In genomic region chr1:109995536-109995935, GRCh38 we compare ENCODE assay signal across 21 cellular contexts. TPM values are rescaled to one million over a fixed set of nuclear protein-coding genes. Genes with fewer than 3 reads are reported as not detected.
A peak's percentile ranks its signal among the peaks of the same experiment; 100 is the strongest.
DNase-seq lines count a peak whose midpoint lies in the region; ATAC-seq and TF ChIP-seq lines count a peak whose summit lies in the region.
"Had no signal": no experiment of that assay in that cellular context is flagged by ENCODE, and none has a peak within 500 bp of the region (broad histone marks: within the 10 kb centered on the region; RNA-seq: fewer than 3 reads in every experiment).

No MANE protein-coding gene starts in this region.

- H3K4me3 ChIP-seq in dorsolateral prefrontal cortex (peak overlapping the region in 1 of 59 donors; percentile 9), mucosa of descending colon (no peak overlapping the region), subcutaneous abdominal adipose tissue (ENCODE audit: low read depth in 1 of 5, low read length in 5 of 5) (no peak overlapping the region), OCI-LY7 (ENCODE audit: low read depth, low read length, poor library complexity, severe bottlenecking) (no peak overlapping the region)
- H3K4me3 ChIP-seq: SJSA1, upper lobe of left lung had no signal

- no peaks in the 10 kb centered on the region for H3K9me2 ChIP-seq in OCI-LY7 (ENCODE audit: insufficient read depth, low read length)

- no peak overlapping the region for H3K9ac ChIP-seq in subcutaneous abdominal adipose tissue (ENCODE audit: low read length in 5 of 5)

- TF ChIP-seq CTCF in dorsolateral prefrontal cortex (IDR thresholded peaks at IDR 0.05 in 54 of 56, conservative IDR thresholded peaks at IDR 0.05 in 2 of 56; ENCODE audit: low read depth in 1 of 56, partially characterized antibody in 56 of 56) (no peak), mucosa of descending colon (IDR thresholded peaks at IDR 0.05) (no peak), OCI-LY7 (conservative IDR thresholded peaks at IDR 0.05; ENCODE audit: low read length) (no peak)

- POLR2A ChIA-PET in OCI-LY7 (lab: Charles Lee): no interaction called here

- H3K4me1 ChIP-seq in mucosa of descending colon (ENCODE audit: low read depth) (peaks cover 33% of the 10 kb centered on the region), subcutaneous abdominal adipose tissue (ENCODE audit: control insufficient read depth in 5 of 5, insufficient read depth in 5 of 5, low read length in 5 of 5) (peaks cover 0 to 57% (median 39%) of the 10 kb centered on the region in 5 donors), OCI-LY7 (ENCODE audit: insufficient read depth, low read length, poor library complexity, severe bottlenecking) (peaks cover 4% of the 10 kb centered on the region)

- H3K9me3 ChIP-seq in mucosa of descending colon (no peaks in the 10 kb centered on the region), subcutaneous abdominal adipose tissue (ENCODE audit: control insufficient read depth in 5 of 5, low read length in 5 of 5) (no peaks in the 10 kb centered on the region), OCI-LY7 (ENCODE audit: low read length) (no peaks in the 10 kb centered on the region)
- H3K9me3 ChIP-seq: SJSA1, upper lobe of left lung had no signal

- H3K79me2 ChIP-seq in OCI-LY7 (ENCODE audit: insufficient read depth, low read depth, low read length): peaks cover 3% of the 10 kb centered on the region; the same call in 1 of the 2 replicates

- H3K27me3 ChIP-seq in dorsolateral prefrontal cortex (no peaks in the 10 kb centered on the region), subcutaneous abdominal adipose tissue (ENCODE audit: control insufficient read depth in 5 of 5, insufficient read depth in 4 of 5, low read length in 5 of 5) (no peaks in the 10 kb centered on the region)
- H3K27me3 ChIP-seq: SJSA1, upper lobe of left lung had no signal

- H4K20me1 ChIP-seq in OCI-LY7 (ENCODE audit: insufficient read depth, low read length): no peaks in the 10 kb centered on the region

- ATAC-seq in mucosa of descending colon: peak; percentile 43
- no peak for ATAC-seq in GM21576 (IDR thresholded peaks at IDR 0.05; ENCODE audit: unreplicated experiment)
- ATAC-seq: effector memory CD8-positive, alpha-beta T cell; naive thymus-derived CD4-positive, alpha-beta T cell had no signal

- DNase-seq in dorsolateral prefrontal cortex: no peak
- no peak for DNase-seq in mucosa of descending colon
- no peak for DNase-seq in D341Med (ENCODE audit: low spot score)
- DNase-seq in OCI-LY7 (ENCODE audit: low spot score): no peak
- DNase-seq: activated CD4-positive, alpha-beta T cell treated with anti-CD3 and anti-CD28 coated beads, Interleukin-2, amount 50 U/mL, for 48 hours; activated gamma-delta T cell treated with Interleukin-2 at 50 U/mL for 16 hours; COR-L47; DND-41; effector memory CD8-positive, alpha-beta T cell; immature natural killer cell; naive thymus-derived CD4-positive, alpha-beta T cell; NCI-H82; small intestine; stimulated activated CD4-positive, alpha-beta T cell treated with anti-CD3 and anti-CD28 coated beads, Interleukin-2, amount 100 ng/mL, for 48 hours; stimulated activated naive CD4-positive, alpha-beta T cell treated with Interleukin-2 at 50 U/mL for 16 hours; upper lobe of left lung had no signal

- intact Hi-C loops in dorsolateral prefrontal cortex (cut with DNase I): no loop called here
- intact Hi-C loops in mucosa of descending colon (cut with DNase I, micrococcal nuclease): no loop called here
- intact Hi-C loops in OCI-LY7 (cut with micrococcal nuclease; ENCODE audit: unreplicated experiment): no loop called here

- no peaks in the 10 kb centered on the region for H3K36me3 ChIP-seq in mucosa of descending colon (ENCODE audit: low read depth)
- H3K36me3 ChIP-seq in subcutaneous abdominal adipose tissue (ENCODE audit: control insufficient read depth in 5 of 5, insufficient read depth in 5 of 5, low read length in 5 of 5): peaks cover 0 to 8% (median 3%) of the 10 kb centered on the region in 5 donors
- H3K36me3 ChIP-seq in OCI-LY7 (ENCODE audit: insufficient read depth, low read length): peaks cover 8% of the 10 kb centered on the region; the same call in 1 of the 2 replicates

- H2AFZ ChIP-seq in OCI-LY7 (ENCODE audit: low read length): no peak overlapping the region

- H3K4me2 ChIP-seq in OCI-LY7 (ENCODE audit: low read length): no peak overlapping the region

- CTCF ChIA-PET in OCI-LY7 (lab: Charles Lee; ENCODE audit: unreplicated experiment): no interaction called here

- BruUV-seq in OCI-LY7 (replicated peaks; lab: Mats Ljungman, UMichigan): no TSS peak

- H3K27ac ChIP-seq in angular gyrus (ENCODE audit: low read depth, low read length) (peak overlapping the region; percentile 72), dorsolateral prefrontal cortex (peak overlapping the region in 56 of 59 donors; percentile 2 to 99 (median 72)), subcutaneous abdominal adipose tissue (ENCODE audit: low read depth, low read length) (peak overlapping the region; percentile 81), OCI-LY7 (ENCODE audit: low read depth, low read length, poor library complexity, severe bottlenecking) (no peak overlapping the region)
- H3K27ac ChIP-seq: SJSA1, VCaP had no signal

RNA-seq across cellular contexts. Expression of gene AHCYL1, which starts 11.0 kb away (rescaled TPM):
- total RNA-seq in dorsolateral prefrontal cortex (100 to 1,000 TPM; 172 to 665 (median 292) TPM), mucosa of descending colon (100 to 1,000 TPM in 1 of 3 donors, 10 to 100 TPM in 2; 87.5 to 116 (median 87.8) TPM), OCI-LY7 (2022) (45.5 and 52.8 TPM in 2 replicates)
- 18.5 and 20.5 TPM in 2 replicates for total RNA-seq in OCI-LY7 (2014; rRNA removed; shearing (Covaris generic))

RNA-seq across cellular contexts. Expression of gene STRIP1, which starts 38.9 kb away (rescaled TPM):
- 10 to 100 TPM; 45.9 to 78.9 (median 61.2) TPM for total RNA-seq in dorsolateral prefrontal cortex
- 10 to 100 TPM; 36.6 to 54.8 (median 43.4) TPM for total RNA-seq in mucosa of descending colon
- total RNA-seq in OCI-LY7 (2014; rRNA removed; shearing (Covaris generic)): 33.1 and 45.5 TPM in 2 replicates
- total RNA-seq in OCI-LY7 (2022): 42.2 and 43.7 TPM in 2 replicates
